In the genomic region with DNA sequence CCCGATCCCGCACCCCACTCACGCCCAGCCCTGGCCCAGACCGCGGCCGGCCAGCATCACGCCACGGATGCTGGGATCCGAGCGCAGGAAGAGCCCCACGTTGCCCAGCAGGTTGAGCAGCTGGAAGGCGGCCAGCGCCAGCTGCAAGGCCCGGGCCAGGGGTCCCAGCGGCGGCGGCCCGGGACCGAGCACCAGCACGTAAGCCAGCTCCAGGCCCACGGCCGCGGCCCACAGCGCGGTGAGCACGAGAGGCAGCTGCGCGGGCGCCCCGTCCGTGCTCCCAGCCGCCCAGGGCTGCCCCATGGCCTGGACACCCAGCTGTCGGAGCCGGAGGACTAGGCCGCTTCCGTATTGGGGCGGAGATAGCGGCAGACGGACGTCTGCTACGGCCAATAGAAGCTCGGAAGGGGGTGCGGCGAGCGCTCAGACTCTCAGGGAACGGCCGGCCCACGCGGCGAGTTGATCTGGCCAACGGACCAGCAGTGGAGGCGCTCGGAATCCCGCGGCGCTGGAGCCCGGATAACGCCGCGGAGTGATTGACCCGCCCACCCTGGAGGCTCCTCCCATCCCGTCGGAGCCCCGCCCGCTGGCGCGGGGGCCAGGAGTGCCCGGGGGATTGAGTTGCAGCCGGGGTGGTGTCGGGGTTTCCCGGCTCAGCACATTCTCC, we compare ENCODE assay signal across 1 cellular context.
TF ChIP-seq lines count a peak whose summit lies in the region.

A gene with protein sequence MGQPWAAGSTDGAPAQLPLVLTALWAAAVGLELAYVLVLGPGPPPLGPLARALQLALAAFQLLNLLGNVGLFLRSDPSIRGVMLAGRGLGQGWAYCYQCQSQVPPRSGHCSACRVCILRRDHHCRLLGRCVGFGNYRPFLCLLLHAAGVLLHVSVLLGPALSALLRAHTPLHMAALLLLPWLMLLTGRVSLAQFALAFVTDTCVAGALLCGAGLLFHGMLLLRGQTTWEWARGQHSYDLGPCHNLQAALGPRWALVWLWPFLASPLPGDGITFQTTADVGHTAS (minus strand): TSS at position 348 of the 667 bp plus-strand sequence. CDS start 45 bp downstream, at position 303.

TF ChIP-seq in HepG2, 621 proteins besides CTCF, POLR2A, EP300 and RAD21 (continued from another document and continues in another):
- TF ChIP-seq, protein P1, sequence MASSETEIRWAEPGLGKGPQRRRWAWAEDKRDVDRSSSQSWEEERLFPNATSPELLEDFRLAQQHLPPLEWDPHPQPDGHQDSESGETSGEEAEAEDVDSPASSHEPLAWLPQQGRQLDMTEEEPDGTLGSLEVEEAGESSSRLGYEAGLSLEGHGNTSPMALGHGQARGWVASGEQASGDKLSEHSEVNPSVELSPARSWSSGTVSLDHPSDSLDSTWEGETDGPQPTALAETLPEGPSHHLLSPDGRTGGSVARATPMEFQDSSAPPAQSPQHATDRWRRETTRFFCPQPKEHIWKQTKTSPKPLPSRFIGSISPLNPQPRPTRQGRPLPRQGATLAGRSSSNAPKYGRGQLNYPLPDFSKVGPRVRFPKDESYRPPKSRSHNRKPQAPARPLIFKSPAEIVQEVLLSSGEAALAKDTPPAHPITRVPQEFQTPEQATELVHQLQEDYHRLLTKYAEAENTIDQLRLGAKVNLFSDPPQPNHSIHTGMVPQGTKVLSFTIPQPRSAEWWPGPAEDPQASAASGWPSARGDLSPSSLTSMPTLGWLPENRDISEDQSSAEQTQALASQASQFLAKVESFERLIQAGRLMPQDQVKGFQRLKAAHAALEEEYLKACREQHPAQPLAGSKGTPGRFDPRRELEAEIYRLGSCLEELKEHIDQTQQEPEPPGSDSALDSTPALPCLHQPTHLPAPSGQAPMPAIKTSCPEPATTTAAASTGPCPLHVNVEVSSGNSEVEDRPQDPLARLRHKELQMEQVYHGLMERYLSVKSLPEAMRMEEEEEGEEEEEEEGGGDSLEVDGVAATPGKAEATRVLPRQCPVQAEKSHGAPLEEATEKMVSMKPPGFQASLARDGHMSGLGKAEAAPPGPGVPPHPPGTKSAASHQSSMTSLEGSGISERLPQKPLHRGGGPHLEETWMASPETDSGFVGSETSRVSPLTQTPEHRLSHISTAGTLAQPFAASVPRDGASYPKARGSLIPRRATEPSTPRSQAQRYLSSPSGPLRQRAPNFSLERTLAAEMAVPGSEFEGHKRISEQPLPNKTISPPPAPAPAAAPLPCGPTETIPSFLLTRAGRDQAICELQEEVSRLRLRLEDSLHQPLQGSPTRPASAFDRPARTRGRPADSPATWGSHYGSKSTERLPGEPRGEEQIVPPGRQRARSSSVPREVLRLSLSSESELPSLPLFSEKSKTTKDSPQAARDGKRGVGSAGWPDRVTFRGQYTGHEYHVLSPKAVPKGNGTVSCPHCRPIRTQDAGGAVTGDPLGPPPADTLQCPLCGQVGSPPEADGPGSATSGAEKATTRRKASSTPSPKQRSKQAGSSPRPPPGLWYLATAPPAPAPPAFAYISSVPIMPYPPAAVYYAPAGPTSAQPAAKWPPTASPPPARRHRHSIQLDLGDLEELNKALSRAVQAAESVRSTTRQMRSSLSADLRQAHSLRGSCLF (CRISPR knock-in tag; IDR thresholded peaks at IDR 0.05; ENCODE audit: borderline replicate concordance): no peak
- TF ChIP-seq RAD51 (IDR thresholded peaks at IDR 0.05; ENCODE audit: borderline replicate concordance) (no peak), NFYC (CRISPR knock-in tag; IDR thresholded peaks at IDR 0.05) (peak; percentile 92), ZNF235 (CRISPR knock-in tag; IDR thresholded peaks at IDR 0.05; ENCODE audit: borderline replicate concordance) (0 out of 2 replicates have a peak, but pooled peaks have one; percentile 41), RNF2 (conservative IDR thresholded peaks at IDR 0.05; ENCODE audit: low read depth) (peak; percentile 65), HDAC1 (CRISPR knock-in tag; IDR thresholded peaks at IDR 0.05) (peak; percentile 76), ZNF773 (CRISPR knock-in tag; IDR thresholded peaks at IDR 0.05; ENCODE audit: borderline replicate concordance) (0 out of 2 replicates have a peak, but pooled peaks have one; percentile 38), ZNF30 (CRISPR knock-in tag; IDR thresholded peaks at IDR 0.05) (no peak), SETDB1 (CRISPR knock-in tag; IDR thresholded peaks at IDR 0.05; ENCODE audit: borderline replicate concordance) (no peak), TMF1 (CRISPR knock-in tag; IDR thresholded peaks at IDR 0.05; ENCODE audit: low read depth) (no peak), ZNF549 (CRISPR knock-in tag; IDR thresholded peaks at IDR 0.05) (0 out of 2 replicates have a peak, but pooled peaks have one; percentile 46), CHD4 (IDR thresholded peaks at IDR 0.05; ENCODE audit: borderline replicate concordance, low read length) (no peak), NR3C1 (CRISPR knock-in tag; IDR thresholded peaks at IDR 0.05) (no peak), SALL1 (CRISPR knock-in tag; IDR thresholded peaks at IDR 0.05) (peak; percentile 65), ZEB1 (IDR thresholded peaks at IDR 0.05; ENCODE audit: insufficient replicate concordance, low read depth) (no peak), BRCA1 (CRISPR knock-in tag; IDR thresholded peaks at IDR 0.05) (no peak; the same call in 1 of the 2 replicates), SAP130 (CRISPR knock-in tag; IDR thresholded peaks at IDR 0.05; ENCODE audit: low read depth) (peak; percentile 99), ZNF383 (CRISPR knock-in tag; IDR thresholded peaks at IDR 0.05; ENCODE audit: borderline replicate concordance) (no peak), NCOA2 (CRISPR knock-in tag; IDR thresholded peaks at IDR 0.05) (0 out of 2 replicates have a peak, but pooled peaks have one; percentile 29), ZNF670 (CRISPR knock-in tag; IDR thresholded peaks at IDR 0.05; ENCODE audit: borderline replicate concordance) (no peak), YEATS2 (CRISPR knock-in tag; IDR thresholded peaks at IDR 0.05; ENCODE audit: borderline replicate concordance) (peak; percentile 64; the same call in 1 of the 2 replicates), ZNF841 (CRISPR knock-in tag; IDR thresholded peaks at IDR 0.05; ENCODE audit: borderline replicate concordance) (no peak), MEF2D (CRISPR knock-in tag; IDR thresholded peaks at IDR 0.05) (no peak), FOXA3 (CRISPR knock-in tag; IDR thresholded peaks at IDR 0.05) (no peak), RFXAP (CRISPR knock-in tag; IDR thresholded peaks at IDR 0.05; ENCODE audit: borderline replicate concordance) (no peak), ZNF557 (CRISPR knock-in tag; IDR thresholded peaks at IDR 0.05) (no peak), GATA4 (IDR thresholded peaks at IDR 0.05; ENCODE audit: borderline replicate concordance, low read depth) (no peak), HNRNPLL (IDR thresholded peaks at IDR 0.05; ENCODE audit: low read depth, low read length, poor library complexity, severe bottlenecking) (peak; percentile 81)
- TF ChIP-seq, protein P2, sequence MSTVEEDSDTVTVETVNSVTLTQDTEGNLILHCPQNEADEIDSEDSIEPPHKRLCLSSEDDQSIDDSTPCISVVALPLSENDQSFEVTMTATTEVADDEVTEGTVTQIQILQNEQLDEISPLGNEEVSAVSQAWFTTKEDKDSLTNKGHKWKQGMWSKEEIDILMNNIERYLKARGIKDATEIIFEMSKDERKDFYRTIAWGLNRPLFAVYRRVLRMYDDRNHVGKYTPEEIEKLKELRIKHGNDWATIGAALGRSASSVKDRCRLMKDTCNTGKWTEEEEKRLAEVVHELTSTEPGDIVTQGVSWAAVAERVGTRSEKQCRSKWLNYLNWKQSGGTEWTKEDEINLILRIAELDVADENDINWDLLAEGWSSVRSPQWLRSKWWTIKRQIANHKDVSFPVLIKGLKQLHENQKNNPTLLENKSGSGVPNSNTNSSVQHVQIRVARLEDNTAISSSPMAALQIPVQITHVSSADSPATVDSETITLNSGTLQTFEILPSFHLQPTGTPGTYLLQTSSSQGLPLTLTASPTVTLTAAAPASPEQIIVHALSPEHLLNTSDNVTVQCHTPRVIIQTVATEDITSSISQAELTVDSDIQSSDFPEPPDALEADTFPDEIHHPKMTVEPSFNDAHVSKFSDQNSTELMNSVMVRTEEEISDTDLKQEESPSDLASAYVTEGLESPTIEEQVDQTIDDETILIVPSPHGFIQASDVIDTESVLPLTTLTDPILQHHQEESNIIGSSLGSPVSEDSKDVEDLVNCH (CRISPR knock-in tag; IDR thresholded peaks at IDR 0.05): no peak
- TF ChIP-seq, protein P3, sequence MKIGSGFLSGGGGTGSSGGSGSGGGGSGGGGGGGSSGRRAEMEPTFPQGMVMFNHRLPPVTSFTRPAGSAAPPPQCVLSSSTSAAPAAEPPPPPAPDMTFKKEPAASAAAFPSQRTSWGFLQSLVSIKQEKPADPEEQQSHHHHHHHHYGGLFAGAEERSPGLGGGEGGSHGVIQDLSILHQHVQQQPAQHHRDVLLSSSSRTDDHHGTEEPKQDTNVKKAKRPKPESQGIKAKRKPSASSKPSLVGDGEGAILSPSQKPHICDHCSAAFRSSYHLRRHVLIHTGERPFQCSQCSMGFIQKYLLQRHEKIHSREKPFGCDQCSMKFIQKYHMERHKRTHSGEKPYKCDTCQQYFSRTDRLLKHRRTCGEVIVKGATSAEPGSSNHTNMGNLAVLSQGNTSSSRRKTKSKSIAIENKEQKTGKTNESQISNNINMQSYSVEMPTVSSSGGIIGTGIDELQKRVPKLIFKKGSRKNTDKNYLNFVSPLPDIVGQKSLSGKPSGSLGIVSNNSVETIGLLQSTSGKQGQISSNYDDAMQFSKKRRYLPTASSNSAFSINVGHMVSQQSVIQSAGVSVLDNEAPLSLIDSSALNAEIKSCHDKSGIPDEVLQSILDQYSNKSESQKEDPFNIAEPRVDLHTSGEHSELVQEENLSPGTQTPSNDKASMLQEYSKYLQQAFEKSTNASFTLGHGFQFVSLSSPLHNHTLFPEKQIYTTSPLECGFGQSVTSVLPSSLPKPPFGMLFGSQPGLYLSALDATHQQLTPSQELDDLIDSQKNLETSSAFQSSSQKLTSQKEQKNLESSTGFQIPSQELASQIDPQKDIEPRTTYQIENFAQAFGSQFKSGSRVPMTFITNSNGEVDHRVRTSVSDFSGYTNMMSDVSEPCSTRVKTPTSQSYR (CRISPR knock-in tag; IDR thresholded peaks at IDR 0.05; ENCODE audit: borderline replicate concordance): no peak; the same call in 1 of the 2 replicates
- TF ChIP-seq, protein P4, sequence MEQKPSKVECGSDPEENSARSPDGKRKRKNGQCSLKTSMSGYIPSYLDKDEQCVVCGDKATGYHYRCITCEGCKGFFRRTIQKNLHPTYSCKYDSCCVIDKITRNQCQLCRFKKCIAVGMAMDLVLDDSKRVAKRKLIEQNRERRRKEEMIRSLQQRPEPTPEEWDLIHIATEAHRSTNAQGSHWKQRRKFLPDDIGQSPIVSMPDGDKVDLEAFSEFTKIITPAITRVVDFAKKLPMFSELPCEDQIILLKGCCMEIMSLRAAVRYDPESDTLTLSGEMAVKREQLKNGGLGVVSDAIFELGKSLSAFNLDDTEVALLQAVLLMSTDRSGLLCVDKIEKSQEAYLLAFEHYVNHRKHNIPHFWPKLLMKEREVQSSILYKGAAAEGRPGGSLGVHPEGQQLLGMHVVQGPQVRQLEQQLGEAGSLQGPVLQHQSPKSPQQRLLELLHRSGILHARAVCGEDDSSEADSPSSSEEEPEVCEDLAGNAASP (CRISPR knock-in tag; IDR thresholded peaks at IDR 0.05; ENCODE audit: borderline replicate concordance): no peak
- TF ChIP-seq, protein P5, sequence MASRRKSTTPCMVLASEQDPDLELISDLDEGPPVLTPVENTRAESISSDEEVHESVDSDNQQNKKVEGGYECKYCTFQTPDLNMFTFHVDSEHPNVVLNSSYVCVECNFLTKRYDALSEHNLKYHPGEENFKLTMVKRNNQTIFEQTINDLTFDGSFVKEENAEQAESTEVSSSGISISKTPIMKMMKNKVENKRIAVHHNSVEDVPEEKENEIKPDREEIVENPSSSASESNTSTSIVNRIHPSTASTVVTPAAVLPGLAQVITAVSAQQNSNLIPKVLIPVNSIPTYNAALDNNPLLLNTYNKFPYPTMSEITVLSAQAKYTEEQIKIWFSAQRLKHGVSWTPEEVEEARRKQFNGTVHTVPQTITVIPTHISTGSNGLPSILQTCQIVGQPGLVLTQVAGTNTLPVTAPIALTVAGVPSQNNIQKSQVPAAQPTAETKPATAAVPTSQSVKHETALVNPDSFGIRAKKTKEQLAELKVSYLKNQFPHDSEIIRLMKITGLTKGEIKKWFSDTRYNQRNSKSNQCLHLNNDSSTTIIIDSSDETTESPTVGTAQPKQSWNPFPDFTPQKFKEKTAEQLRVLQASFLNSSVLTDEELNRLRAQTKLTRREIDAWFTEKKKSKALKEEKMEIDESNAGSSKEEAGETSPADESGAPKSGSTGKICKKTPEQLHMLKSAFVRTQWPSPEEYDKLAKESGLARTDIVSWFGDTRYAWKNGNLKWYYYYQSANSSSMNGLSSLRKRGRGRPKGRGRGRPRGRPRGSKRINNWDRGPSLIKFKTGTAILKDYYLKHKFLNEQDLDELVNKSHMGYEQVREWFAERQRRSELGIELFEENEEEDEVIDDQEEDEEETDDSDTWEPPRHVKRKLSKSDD (CRISPR knock-in tag; IDR thresholded peaks at IDR 0.05; ENCODE audit: low read depth): no peak
- TF ChIP-seq, protein P6, sequence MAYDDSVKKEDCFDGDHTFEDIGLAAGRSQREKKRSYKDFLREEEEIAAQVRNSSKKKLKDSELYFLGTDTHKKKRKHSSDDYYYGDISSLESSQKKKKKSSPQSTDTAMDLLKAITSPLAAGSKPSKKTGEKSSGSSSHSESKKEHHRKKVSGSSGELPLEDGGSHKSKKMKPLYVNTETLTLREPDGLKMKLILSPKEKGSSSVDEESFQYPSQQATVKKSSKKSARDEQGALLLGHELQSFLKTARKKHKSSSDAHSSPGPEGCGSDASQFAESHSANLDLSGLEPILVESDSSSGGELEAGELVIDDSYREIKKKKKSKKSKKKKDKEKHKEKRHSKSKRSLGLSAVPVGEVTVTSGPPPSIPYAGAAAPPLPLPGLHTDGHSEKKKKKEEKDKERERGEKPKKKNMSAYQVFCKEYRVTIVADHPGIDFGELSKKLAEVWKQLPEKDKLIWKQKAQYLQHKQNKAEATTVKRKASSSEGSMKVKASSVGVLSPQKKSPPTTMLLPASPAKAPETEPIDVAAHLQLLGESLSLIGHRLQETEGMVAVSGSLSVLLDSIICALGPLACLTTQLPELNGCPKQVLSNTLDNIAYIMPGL (CRISPR knock-in tag; IDR thresholded peaks at IDR 0.05; ENCODE audit: borderline replicate concordance in 1 of 2, low read depth in 1 of 2): peak; percentile 65 to 76; a peak in 3 of 4 replicates
- TF ChIP-seq, protein P7, sequence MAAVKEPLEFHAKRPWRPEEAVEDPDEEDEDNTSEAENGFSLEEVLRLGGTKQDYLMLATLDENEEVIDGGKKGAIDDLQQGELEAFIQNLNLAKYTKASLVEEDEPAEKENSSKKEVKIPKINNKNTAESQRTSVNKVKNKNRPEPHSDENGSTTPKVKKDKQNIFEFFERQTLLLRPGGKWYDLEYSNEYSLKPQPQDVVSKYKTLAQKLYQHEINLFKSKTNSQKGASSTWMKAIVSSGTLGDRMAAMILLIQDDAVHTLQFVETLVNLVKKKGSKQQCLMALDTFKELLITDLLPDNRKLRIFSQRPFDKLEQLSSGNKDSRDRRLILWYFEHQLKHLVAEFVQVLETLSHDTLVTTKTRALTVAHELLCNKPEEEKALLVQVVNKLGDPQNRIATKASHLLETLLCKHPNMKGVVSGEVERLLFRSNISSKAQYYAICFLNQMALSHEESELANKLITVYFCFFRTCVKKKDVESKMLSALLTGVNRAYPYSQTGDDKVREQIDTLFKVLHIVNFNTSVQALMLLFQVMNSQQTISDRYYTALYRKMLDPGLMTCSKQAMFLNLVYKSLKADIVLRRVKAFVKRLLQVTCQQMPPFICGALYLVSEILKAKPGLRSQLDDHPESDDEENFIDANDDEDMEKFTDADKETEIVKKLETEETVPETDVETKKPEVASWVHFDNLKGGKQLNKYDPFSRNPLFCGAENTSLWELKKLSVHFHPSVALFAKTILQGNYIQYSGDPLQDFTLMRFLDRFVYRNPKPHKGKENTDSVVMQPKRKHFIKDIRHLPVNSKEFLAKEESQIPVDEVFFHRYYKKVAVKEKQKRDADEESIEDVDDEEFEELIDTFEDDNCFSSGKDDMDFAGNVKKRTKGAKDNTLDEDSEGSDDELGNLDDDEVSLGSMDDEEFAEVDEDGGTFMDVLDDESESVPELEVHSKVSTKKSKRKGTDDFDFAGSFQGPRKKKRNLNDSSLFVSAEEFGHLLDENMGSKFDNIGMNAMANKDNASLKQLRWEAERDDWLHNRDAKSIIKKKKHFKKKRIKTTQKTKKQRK (IDR thresholded peaks at IDR 0.05; ENCODE audit: low read length): no peak
